Comparison of ENCODE assay signal across 22 cellular contexts in the genomic region with DNA sequence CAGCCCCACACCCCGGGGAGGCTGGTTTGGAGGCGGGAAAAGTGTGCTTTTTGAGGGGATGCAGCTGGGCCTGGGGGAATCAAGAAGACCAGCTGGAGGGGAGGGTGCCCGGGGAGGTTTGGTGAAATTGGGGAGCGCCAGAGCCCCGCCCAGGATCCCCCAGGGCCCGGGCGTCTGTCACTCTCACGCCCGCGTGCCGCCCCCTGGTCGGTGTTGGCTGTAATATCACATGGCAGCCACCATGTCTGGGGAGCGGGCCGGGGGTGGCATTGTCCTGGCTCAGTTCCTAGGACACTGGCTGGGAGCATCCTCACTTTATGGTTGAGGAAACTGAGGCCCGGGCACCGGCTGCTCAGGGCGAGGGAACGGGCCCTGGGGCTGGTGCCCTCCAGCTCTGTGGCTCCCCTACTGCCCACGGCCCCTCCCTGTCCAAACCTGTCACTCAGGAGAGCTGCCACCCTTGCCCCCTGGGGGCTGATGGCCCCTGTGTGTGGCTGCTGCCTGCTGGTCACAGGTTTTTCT. TPM values are rescaled to one million over a fixed set of nuclear protein-coding genes. Genes with fewer than 3 reads are reported as not detected.
DNase-seq lines count a peak whose midpoint lies in the region; ATAC-seq and TF ChIP-seq lines count a peak whose summit lies in the region.
"Had no signal": no experiment of that assay in that cellular context is flagged by ENCODE, and none has a peak within 500 bp of the region (broad histone marks: within the 10 kb centered on the region; RNA-seq: fewer than 3 reads in every experiment).

No MANE protein-coding gene starts in this region.

- no peaks in the 10 kb centered on the region for H3K36me3 Mint-ChIP-seq in glutamatergic neuron (ENCODE audit: unreplicated experiment)
- no peaks in the 10 kb centered on the region for H3K36me3 Mint-ChIP-seq in stimulated activated memory B cell treated with anti-CD40 and anti-IgM and Interleukin-4, amounts not matched to agents 10 μg/mL and 1 μg/mL and 100 μg/mL, for 72 hours
- H3K36me3 Mint-ChIP-seq: CD8-positive, alpha-beta T cell had no signal

- no peaks in the 10 kb centered on the region for H3K27me3 ChIP-seq in SJCRH30
- H3K27me3 ChIP-seq: Peyer's patch, SJSA1 had no signal

- no peaks in the 10 kb centered on the region for H3K9me3 ChIP-seq in SJCRH30 (replicated peaks)
- H3K9me3 ChIP-seq: Peyer's patch, SJSA1 had no signal

- no peaks in the 10 kb centered on the region for H3K9me3 Mint-ChIP-seq in stimulated activated naive CD8-positive, alpha-beta T cell treated with anti-CD3 and anti-CD28 coated beads, Interleukin-15, amount 100 ng/mL, for 72 hours
- H3K9me3 Mint-ChIP-seq in glutamatergic neuron (ENCODE audit: unreplicated experiment): peaks cover 9% of the 10 kb centered on the region
- H3K9me3 Mint-ChIP-seq in stimulated activated memory B cell treated with anti-CD40 and anti-IgM and Interleukin-4, amounts not matched to agents 10 μg/mL and 1 μg/mL and 100 μg/mL, for 72 hours: no peaks in the 10 kb centered on the region
- H3K9me3 Mint-ChIP-seq: CD8-positive, alpha-beta T cell; H9 had no signal

- no peaks in the 10 kb centered on the region for H3K4me1 Mint-ChIP-seq in stimulated activated naive CD8-positive, alpha-beta T cell treated with anti-CD3 and anti-CD28 coated beads, Interleukin-15, amount 100 ng/mL, for 72 hours
- H3K4me1 Mint-ChIP-seq in glutamatergic neuron (ENCODE audit: low read depth, unreplicated experiment): peaks cover 33% of the 10 kb centered on the region
- H3K4me1 Mint-ChIP-seq in stimulated activated memory B cell treated with anti-CD40 and anti-IgM and Interleukin-4, amounts not matched to agents 10 μg/mL and 1 μg/mL and 100 μg/mL, for 72 hours: no peaks in the 10 kb centered on the region

- H3K4me3 Mint-ChIP-seq in stimulated activated naive CD8-positive, alpha-beta T cell treated with anti-CD3 and anti-CD28 coated beads, Interleukin-15, amount 100 ng/mL, for 72 hours: no peak overlapping the region
- H3K4me3 Mint-ChIP-seq in glutamatergic neuron (ENCODE audit: unreplicated experiment): no peak overlapping the region
- no peak overlapping the region for H3K4me3 Mint-ChIP-seq in stimulated activated memory B cell treated with anti-CD40 and anti-IgM and Interleukin-4, amounts not matched to agents 10 μg/mL and 1 μg/mL and 100 μg/mL, for 72 hours
- H3K4me3 Mint-ChIP-seq: CD8-positive, alpha-beta T cell; H9 had no signal

- H3K27ac Mint-ChIP-seq in stimulated activated naive CD8-positive, alpha-beta T cell treated with anti-CD3 and anti-CD28 coated beads, Interleukin-15, amount 100 ng/mL, for 72 hours: peak overlapping the region in 1 of 2 donors; percentile 72
- H3K27ac Mint-ChIP-seq in glutamatergic neuron (ENCODE audit: unreplicated experiment): peak overlapping the region; percentile 59
- no peak overlapping the region for H3K27ac Mint-ChIP-seq in stimulated activated memory B cell treated with anti-CD40 and anti-IgM and Interleukin-4, amounts not matched to agents 10 μg/mL and 1 μg/mL and 100 μg/mL, for 72 hours
- H3K27ac Mint-ChIP-seq: CD8-positive, alpha-beta T cell had no signal

- DNase-seq in stimulated activated naive CD8-positive, alpha-beta T cell treated with anti-CD3 and anti-CD28 coated beads, Interleukin-15, Interleukin-2, amounts not matched to agents 100 U/mL and 50 U/mL, for 24 hours: no peak
- DNase-seq in stimulated activated naive CD8-positive, alpha-beta T cell treated with anti-CD3 and anti-CD28 coated beads, Interleukin-15, amount 100 ng/mL, for 72 hours: no peak
- DNase-seq in SJCRH30 (peak; percentile 84 to 86), glutamatergic neuron (no peak)
- no peak for DNase-seq in activated T-cell treated with anti-CD3 and anti-CD28 coated beads, Interleukin-2, amount 50 U/mL, for 48 hours
- DNase-seq: ACHN; C1 segment of cervical spinal cord; CD8-positive, alpha-beta T cell; DMS153; H9; NCI-H1092 treated with DMSO at 0.1 percent for 48 hours; NCI-H1436 treated with DMSO at 0.1 percent for 48 hours; NCI-H1930; NCI-H345; NCI-H524; Peyer's patch had no signal

- peak overlapping the region; percentile 25 for H3K4me3 ChIP-seq in SJCRH30
- H3K4me3 ChIP-seq: Peyer's patch, SJSA1 had no signal

- peaks cover 88% of the 10 kb centered on the region for H3K4me1 ChIP-seq in SJCRH30
- H3K4me1 ChIP-seq: Peyer's patch, SJSA1 had no signal

- H3K27me3 Mint-ChIP-seq in stimulated activated naive CD8-positive, alpha-beta T cell treated with anti-CD3 and anti-CD28 coated beads, Interleukin-15, amount 100 ng/mL, for 72 hours: peaks cover 70% of the 10 kb centered on the region
- H3K27me3 Mint-ChIP-seq in glutamatergic neuron (ENCODE audit: unreplicated experiment): peaks cover 8% of the 10 kb centered on the region
- peaks cover 86% of the 10 kb centered on the region for H3K27me3 Mint-ChIP-seq in stimulated activated memory B cell treated with anti-CD40 and anti-IgM and Interleukin-4, amounts not matched to agents 10 μg/mL and 1 μg/mL and 100 μg/mL, for 72 hours

- H3K27ac ChIP-seq in SJCRH30: peak overlapping the region; percentile 100
- H3K27ac ChIP-seq: 22Rv1, KMS-11, Peyer's patch, SJSA1 had no signal

- TF ChIP-seq CTCF in glutamatergic neuron (IDR thresholded peaks at IDR 0.05; ENCODE audit: partially characterized antibody, unreplicated experiment): no peak

- peak; percentile 24 for ATAC-seq in stimulated activated naive CD8-positive, alpha-beta T cell treated with anti-CD3 and anti-CD28 coated beads, Interleukin-15, Interleukin-2, amounts not matched to agents 100 U/mL and 50 U/mL, for 24 hours
- no peak for ATAC-seq in stimulated activated naive CD8-positive, alpha-beta T cell treated with anti-CD3 and anti-CD28 coated beads, Interleukin-15, amount 100 ng/mL, for 72 hours
- peak; percentile 14 for ATAC-seq in stimulated activated memory B cell treated with anti-CD40 and anti-IgM and Interleukin-4, amounts not matched to agents 10 μg/mL and 1 μg/mL and 100 μg/mL, for 72 hours
- ATAC-seq in HG02938 (IDR thresholded peaks at IDR 0.05; ENCODE audit: unreplicated experiment): no peak
- ATAC-seq in HG03439 (IDR thresholded peaks at IDR 0.05; ENCODE audit: unreplicated experiment): no peak
- ATAC-seq: CD8-positive, alpha-beta T cell had no signal

- no peaks in the 10 kb centered on the region for H3K36me3 ChIP-seq in SJCRH30
- H3K36me3 ChIP-seq: SJSA1 had no signal

RNA-seq across cellular contexts. Expression of gene ASS1, which starts 27.5 kb away (rescaled TPM):
- 1,949 and 1,974 TPM in 2 replicates for total RNA-seq in SJCRH30 (2014; rRNA removed; shearing (Covaris generic))
- total RNA-seq in glutamatergic neuron (ENCODE audit: unreplicated experiment): 31.5 TPM
- total RNA-seq: CD8-positive, alpha-beta T cell had no signal

Comparison
In these comparisons a context has a peak if more than half of its experiments do, and no peak if none do; other contexts are left out.
1. ATAC-seq: peak in stimulated activated naive CD8-positive, alpha-beta T cell treated with anti-CD3 and anti-CD28 coated beads, Interleukin-15, Interleukin-2, amounts not matched to agents 100 U/mL and 50 U/mL, for 24 hours (single experiment) and stimulated activated memory B cell treated with anti-CD40 and anti-IgM and Interleukin-4, amounts not matched to agents 10 μg/mL and 1 μg/mL and 100 μg/mL, for 72 hours (single experiment); none in stimulated activated naive CD8-positive, alpha-beta T cell treated with anti-CD3 and anti-CD28 coated beads, Interleukin-15, amount 100 ng/mL, for 72 hours (single experiment), HG02938 (single experiment) and HG03439 (single experiment).
2. DNase-seq: peak in SJCRH30 (2 of 2); none in stimulated activated naive CD8-positive, alpha-beta T cell treated with anti-CD3 and anti-CD28 coated beads, Interleukin-15, Interleukin-2, amounts not matched to agents 100 U/mL and 50 U/mL, for 24 hours (single experiment), stimulated activated naive CD8-positive, alpha-beta T cell treated with anti-CD3 and anti-CD28 coated beads, Interleukin-15, amount 100 ng/mL, for 72 hours (0 of 2), glutamatergic neuron (single experiment) and activated T-cell treated with anti-CD3 and anti-CD28 coated beads, Interleukin-2, amount 50 U/mL, for 48 hours (0 of 2).
3. RNA of gene ASS1, which starts 27.5 kb away (total RNA-seq): 1,949 to 1,974 TPM in SJCRH30; 31.5 TPM in glutamatergic neuron (single experiment); every median in the first group is over 10 times any median in the second.